Comparison of ENCODE assay signal across 1 cellular context in the genomic region with DNA sequence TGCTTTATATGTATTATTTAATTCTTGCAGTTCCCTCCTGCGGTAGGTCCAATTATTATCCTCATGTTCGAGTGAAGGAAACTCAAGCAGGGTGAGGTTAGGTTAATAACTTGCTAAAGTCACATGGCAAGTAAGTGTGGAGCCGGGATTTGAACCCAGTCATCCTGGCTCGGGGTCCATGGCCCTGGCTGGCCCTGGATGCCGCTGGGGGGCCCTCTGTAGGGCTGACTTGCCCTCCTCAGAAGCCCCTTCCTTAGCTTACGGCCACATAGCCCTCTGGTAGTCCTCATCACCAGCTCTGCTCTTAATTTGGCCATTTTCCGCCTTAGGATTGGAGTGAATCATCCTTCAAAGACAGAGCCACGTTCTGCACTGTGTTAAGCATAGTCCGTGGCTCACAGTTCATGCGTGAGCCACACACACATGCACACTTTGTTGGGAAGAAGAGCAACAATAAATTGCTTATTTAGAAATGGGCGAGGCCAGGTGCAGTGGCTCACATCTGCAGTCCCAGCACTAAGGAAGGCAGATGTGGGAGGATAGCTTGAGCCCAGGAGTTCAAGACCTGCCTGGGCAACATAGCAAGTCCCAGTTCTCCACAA.
A peak's percentile ranks its signal among the peaks of the same experiment; 100 is the strongest.
TF ChIP-seq lines count a peak whose summit lies in the region.

No MANE protein-coding gene starts in this region.

TF ChIP-seq in K562, 482 proteins besides CTCF, POLR2A, EP300 and RAD21 (continued from another document and continues in another):
- TF ChIP-seq, protein P1, sequence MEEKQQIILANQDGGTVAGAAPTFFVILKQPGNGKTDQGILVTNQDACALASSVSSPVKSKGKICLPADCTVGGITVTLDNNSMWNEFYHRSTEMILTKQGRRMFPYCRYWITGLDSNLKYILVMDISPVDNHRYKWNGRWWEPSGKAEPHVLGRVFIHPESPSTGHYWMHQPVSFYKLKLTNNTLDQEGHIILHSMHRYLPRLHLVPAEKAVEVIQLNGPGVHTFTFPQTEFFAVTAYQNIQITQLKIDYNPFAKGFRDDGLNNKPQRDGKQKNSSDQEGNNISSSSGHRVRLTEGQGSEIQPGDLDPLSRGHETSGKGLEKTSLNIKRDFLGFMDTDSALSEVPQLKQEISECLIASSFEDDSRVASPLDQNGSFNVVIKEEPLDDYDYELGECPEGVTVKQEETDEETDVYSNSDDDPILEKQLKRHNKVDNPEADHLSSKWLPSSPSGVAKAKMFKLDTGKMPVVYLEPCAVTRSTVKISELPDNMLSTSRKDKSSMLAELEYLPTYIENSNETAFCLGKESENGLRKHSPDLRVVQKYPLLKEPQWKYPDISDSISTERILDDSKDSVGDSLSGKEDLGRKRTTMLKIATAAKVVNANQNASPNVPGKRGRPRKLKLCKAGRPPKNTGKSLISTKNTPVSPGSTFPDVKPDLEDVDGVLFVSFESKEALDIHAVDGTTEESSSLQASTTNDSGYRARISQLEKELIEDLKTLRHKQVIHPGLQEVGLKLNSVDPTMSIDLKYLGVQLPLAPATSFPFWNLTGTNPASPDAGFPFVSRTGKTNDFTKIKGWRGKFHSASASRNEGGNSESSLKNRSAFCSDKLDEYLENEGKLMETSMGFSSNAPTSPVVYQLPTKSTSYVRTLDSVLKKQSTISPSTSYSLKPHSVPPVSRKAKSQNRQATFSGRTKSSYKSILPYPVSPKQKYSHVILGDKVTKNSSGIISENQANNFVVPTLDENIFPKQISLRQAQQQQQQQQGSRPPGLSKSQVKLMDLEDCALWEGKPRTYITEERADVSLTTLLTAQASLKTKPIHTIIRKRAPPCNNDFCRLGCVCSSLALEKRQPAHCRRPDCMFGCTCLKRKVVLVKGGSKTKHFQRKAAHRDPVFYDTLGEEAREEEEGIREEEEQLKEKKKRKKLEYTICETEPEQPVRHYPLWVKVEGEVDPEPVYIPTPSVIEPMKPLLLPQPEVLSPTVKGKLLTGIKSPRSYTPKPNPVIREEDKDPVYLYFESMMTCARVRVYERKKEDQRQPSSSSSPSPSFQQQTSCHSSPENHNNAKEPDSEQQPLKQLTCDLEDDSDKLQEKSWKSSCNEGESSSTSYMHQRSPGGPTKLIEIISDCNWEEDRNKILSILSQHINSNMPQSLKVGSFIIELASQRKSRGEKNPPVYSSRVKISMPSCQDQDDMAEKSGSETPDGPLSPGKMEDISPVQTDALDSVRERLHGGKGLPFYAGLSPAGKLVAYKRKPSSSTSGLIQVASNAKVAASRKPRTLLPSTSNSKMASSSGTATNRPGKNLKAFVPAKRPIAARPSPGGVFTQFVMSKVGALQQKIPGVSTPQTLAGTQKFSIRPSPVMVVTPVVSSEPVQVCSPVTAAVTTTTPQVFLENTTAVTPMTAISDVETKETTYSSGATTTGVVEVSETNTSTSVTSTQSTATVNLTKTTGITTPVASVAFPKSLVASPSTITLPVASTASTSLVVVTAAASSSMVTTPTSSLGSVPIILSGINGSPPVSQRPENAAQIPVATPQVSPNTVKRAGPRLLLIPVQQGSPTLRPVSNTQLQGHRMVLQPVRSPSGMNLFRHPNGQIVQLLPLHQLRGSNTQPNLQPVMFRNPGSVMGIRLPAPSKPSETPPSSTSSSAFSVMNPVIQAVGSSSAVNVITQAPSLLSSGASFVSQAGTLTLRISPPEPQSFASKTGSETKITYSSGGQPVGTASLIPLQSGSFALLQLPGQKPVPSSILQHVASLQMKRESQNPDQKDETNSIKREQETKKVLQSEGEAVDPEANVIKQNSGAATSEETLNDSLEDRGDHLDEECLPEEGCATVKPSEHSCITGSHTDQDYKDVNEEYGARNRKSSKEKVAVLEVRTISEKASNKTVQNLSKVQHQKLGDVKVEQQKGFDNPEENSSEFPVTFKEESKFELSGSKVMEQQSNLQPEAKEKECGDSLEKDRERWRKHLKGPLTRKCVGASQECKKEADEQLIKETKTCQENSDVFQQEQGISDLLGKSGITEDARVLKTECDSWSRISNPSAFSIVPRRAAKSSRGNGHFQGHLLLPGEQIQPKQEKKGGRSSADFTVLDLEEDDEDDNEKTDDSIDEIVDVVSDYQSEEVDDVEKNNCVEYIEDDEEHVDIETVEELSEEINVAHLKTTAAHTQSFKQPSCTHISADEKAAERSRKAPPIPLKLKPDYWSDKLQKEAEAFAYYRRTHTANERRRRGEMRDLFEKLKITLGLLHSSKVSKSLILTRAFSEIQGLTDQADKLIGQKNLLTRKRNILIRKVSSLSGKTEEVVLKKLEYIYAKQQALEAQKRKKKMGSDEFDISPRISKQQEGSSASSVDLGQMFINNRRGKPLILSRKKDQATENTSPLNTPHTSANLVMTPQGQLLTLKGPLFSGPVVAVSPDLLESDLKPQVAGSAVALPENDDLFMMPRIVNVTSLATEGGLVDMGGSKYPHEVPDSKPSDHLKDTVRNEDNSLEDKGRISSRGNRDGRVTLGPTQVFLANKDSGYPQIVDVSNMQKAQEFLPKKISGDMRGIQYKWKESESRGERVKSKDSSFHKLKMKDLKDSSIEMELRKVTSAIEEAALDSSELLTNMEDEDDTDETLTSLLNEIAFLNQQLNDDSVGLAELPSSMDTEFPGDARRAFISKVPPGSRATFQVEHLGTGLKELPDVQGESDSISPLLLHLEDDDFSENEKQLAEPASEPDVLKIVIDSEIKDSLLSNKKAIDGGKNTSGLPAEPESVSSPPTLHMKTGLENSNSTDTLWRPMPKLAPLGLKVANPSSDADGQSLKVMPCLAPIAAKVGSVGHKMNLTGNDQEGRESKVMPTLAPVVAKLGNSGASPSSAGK (IDR thresholded peaks at IDR 0.05), result peak; percentile 26; the same call in 1 of the 2 replicates
- TF ChIP-seq CAMTA2 (CRISPR knock-in tag; conservative IDR thresholded peaks at IDR 0.05) (no peak), MTA3 (IDR thresholded peaks at IDR 0.05; ENCODE audit: borderline replicate concordance) (0 out of 2 replicates have a peak, but pooled peaks have one; percentile 21), CBX5 (IDR thresholded peaks at IDR 0.05; ENCODE audit: borderline replicate concordance, low read depth) (no peak), ETV1 (tag; conservative IDR thresholded peaks at IDR 0.05; ENCODE audit: low read depth) (no peak), ESRRA (IDR thresholded peaks at IDR 0.05; ENCODE audit: borderline replicate concordance, low read depth) (no peak), ID3 (CRISPR knock-in tag; IDR thresholded peaks at IDR 0.05) (no peak), ID3 (tag; IDR thresholded peaks at IDR 0.05) (peak; percentile 33; the same call in 1 of the 2 replicates), GTF2F1 (IDR thresholded peaks at IDR 0.05; ENCODE audit: low read depth, low read length) (0 out of 2 replicates have a peak, but pooled peaks have one; percentile 29), HDGF (IDR thresholded peaks at IDR 0.05) (peak; percentile 37; the same call in 1 of the 2 replicates), CBFA2T3 (IDR thresholded peaks at IDR 0.05) (peak; percentile 25), HNRNPH1 (optimal IDR thresholded peaks at IDR 0.05; ENCODE audit: low read depth, low read length) (no peak), DMBX1 (CRISPR knock-in tag; IDR thresholded peaks at IDR 0.05; ENCODE audit: borderline replicate concordance) (0 out of 2 replicates have a peak, but pooled peaks have one; percentile 16), MBD1 (CRISPR knock-in tag; IDR thresholded peaks at IDR 0.05) (no peak)
- TF ChIP-seq, protein P2, sequence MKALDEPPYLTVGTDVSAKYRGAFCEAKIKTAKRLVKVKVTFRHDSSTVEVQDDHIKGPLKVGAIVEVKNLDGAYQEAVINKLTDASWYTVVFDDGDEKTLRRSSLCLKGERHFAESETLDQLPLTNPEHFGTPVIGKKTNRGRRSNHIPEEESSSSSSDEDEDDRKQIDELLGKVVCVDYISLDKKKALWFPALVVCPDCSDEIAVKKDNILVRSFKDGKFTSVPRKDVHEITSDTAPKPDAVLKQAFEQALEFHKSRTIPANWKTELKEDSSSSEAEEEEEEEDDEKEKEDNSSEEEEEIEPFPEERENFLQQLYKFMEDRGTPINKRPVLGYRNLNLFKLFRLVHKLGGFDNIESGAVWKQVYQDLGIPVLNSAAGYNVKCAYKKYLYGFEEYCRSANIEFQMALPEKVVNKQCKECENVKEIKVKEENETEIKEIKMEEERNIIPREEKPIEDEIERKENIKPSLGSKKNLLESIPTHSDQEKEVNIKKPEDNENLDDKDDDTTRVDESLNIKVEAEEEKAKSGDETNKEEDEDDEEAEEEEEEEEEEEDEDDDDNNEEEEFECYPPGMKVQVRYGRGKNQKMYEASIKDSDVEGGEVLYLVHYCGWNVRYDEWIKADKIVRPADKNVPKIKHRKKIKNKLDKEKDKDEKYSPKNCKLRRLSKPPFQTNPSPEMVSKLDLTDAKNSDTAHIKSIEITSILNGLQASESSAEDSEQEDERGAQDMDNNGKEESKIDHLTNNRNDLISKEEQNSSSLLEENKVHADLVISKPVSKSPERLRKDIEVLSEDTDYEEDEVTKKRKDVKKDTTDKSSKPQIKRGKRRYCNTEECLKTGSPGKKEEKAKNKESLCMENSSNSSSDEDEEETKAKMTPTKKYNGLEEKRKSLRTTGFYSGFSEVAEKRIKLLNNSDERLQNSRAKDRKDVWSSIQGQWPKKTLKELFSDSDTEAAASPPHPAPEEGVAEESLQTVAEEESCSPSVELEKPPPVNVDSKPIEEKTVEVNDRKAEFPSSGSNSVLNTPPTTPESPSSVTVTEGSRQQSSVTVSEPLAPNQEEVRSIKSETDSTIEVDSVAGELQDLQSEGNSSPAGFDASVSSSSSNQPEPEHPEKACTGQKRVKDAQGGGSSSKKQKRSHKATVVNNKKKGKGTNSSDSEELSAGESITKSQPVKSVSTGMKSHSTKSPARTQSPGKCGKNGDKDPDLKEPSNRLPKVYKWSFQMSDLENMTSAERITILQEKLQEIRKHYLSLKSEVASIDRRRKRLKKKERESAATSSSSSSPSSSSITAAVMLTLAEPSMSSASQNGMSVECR (CRISPR knock-in tag; IDR thresholded peaks at IDR 0.05), result no peak
- TF ChIP-seq, protein P3, sequence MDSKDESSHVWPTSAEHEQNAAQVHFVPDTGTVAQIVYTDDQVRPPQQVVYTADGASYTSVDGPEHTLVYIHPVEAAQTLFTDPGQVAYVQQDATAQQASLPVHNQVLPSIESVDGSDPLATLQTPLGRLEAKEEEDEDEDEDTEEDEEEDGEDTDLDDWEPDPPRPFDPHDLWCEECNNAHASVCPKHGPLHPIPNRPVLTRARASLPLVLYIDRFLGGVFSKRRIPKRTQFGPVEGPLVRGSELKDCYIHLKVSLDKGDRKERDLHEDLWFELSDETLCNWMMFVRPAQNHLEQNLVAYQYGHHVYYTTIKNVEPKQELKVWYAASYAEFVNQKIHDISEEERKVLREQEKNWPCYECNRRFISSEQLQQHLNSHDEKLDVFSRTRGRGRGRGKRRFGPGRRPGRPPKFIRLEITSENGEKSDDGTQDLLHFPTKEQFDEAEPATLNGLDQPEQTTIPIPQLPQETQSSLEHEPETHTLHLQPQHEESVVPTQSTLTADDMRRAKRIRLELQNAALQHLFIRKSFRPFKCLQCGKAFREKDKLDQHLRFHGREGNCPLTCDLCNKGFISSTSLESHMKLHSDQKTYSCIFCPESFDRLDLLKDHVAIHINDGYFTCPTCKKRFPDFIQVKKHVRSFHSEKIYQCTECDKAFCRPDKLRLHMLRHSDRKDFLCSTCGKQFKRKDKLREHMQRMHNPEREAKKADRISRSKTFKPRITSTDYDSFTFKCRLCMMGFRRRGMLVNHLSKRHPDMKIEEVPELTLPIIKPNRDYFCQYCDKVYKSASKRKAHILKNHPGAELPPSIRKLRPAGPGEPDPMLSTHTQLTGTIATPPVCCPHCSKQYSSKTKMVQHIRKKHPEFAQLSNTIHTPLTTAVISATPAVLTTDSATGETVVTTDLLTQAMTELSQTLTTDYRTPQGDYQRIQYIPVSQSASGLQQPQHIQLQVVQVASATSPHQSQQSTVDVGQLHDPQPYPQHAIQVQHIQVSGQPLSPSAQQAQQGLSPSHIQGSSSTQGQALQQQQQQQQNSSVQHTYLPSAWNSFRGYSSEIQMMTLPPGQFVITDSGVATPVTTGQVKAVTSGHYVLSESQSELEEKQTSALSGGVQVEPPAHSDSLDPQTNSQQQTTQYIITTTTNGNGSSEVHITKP (IDR thresholded peaks at IDR 0.05; ENCODE audit: partially characterized antibody), result no peak
- TF ChIP-seq, protein P4, sequence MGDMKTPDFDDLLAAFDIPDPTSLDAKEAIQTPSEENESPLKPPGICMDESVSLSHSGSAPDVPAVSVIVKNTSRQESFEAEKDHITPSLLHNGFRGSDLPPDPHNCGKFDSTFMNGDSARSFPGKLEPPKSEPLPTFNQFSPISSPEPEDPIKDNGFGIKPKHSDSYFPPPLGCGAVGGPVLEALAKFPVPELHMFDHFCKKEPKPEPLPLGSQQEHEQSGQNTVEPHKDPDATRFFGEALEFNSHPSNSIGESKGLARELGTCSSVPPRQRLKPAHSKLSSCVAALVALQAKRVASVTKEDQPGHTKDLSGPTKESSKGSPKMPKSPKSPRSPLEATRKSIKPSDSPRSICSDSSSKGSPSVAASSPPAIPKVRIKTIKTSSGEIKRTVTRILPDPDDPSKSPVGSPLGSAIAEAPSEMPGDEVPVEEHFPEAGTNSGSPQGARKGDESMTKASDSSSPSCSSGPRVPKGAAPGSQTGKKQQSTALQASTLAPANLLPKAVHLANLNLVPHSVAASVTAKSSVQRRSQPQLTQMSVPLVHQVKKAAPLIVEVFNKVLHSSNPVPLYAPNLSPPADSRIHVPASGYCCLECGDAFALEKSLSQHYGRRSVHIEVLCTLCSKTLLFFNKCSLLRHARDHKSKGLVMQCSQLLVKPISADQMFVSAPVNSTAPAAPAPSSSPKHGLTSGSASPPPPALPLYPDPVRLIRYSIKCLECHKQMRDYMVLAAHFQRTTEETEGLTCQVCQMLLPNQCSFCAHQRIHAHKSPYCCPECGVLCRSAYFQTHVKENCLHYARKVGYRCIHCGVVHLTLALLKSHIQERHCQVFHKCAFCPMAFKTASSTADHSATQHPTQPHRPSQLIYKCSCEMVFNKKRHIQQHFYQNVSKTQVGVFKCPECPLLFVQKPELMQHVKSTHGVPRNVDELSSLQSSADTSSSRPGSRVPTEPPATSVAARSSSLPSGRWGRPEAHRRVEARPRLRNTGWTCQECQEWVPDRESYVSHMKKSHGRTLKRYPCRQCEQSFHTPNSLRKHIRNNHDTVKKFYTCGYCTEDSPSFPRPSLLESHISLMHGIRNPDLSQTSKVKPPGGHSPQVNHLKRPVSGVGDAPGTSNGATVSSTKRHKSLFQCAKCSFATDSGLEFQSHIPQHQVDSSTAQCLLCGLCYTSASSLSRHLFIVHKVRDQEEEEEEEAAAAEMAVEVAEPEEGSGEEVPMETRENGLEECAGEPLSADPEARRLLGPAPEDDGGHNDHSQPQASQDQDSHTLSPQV (IDR thresholded peaks at IDR 0.05), result peak; percentile 58
